18 cellular contexts compared by ENCODE assay signal in the genomic region with DNA sequence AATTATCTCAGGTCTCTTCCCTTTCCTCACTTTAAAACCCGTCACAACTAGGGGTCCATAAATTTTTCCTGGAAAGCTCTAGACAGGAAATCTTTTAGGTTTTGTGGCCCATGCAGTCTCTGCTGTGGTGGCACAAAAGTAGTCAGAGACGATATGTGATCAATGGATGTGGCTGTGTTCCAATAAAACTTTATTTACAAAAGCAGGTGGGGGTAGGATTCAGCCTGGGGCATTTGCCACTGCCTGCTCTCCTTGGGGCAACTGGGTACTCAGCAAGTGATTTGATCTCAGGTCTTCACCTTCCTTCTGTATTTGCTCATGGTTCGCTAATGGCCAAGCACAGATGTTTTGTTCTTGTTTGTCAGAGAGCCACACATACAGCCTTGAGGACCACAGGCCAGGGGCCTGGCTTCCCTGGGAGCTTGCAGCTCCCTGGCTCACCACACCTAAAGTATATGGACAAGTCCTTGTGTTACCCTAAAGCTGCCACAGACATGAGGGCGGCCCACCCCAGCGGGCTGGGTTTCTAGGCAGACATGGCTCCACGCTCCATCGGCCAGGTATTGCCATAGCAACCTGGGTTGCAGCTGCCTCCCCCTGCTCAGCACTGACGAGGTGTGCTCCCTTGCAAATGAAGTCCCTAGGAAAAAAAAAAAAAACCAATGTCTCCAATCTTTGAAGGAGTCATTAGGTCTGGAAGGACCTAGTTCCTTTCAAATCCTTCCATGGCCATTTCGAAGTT.
A peak's percentile ranks its signal among the peaks of the same experiment; 100 is the strongest.
DNase-seq lines count a peak whose midpoint lies in the region; ATAC-seq and TF ChIP-seq lines count a peak whose summit lies in the region.
"Had no signal": no experiment of that assay in that cellular context is flagged by ENCODE, and none has a peak within 500 bp of the region (broad histone marks: within the 10 kb centered on the region; RNA-seq: fewer than 3 reads in every experiment).

No MANE protein-coding gene starts in this region.

- ATAC-seq in HG03108 (IDR thresholded peaks at IDR 0.05; ENCODE audit: unreplicated experiment) (no peak), T-helper 17 cell (no peak)
- ATAC-seq: activated CD4-positive, alpha-beta T cell treated with anti-CD3 and anti-CD28 coated beads for 36 hours; naive thymus-derived CD8-positive, alpha-beta T cell; right cardiac atrium had no signal

- no peaks in the 10 kb centered on the region for H3K36me3 ChIP-seq in WERI-Rb-1
- H3K36me3 ChIP-seq: breast epithelium had no signal

- H3K27me3 ChIP-seq in WERI-Rb-1 (ENCODE audit: insufficient read depth, low read depth, severe bottlenecking), result no peaks in the 10 kb centered on the region
- H3K27me3 ChIP-seq: breast epithelium had no signal

- no peak overlapping the region for H3K4me3 Mint-ChIP-seq in T-helper 17 cell
- H3K4me3 Mint-ChIP-seq: activated CD4-positive, alpha-beta T cell treated with anti-CD3 and anti-CD28 coated beads for 36 hours; CD4-positive, alpha-beta memory T cell; naive thymus-derived CD8-positive, alpha-beta T cell had no signal

- H3K4me3 ChIP-seq in WERI-Rb-1 (ENCODE audit: low read depth, low read length), result 0 out of 2 replicates have a peak overlapping the region, but pooled peaks have one; percentile 2
- H3K4me3 ChIP-seq: breast epithelium had no signal

- no peaks in the 10 kb centered on the region for H3K36me3 Mint-ChIP-seq in T-helper 17 cell (ENCODE audit: low read depth)
- H3K36me3 Mint-ChIP-seq: CD4-positive, alpha-beta memory T cell; naive thymus-derived CD8-positive, alpha-beta T cell had no signal

- no peak for TF ChIP-seq CTCF in WERI-Rb-1 (IDR thresholded peaks at IDR 0.05; ENCODE audit: low read depth, low read length)

- peaks cover 12% of the 10 kb centered on the region for H3K4me1 Mint-ChIP-seq in T-helper 17 cell

- H3K9me3 ChIP-seq in WERI-Rb-1 (ENCODE audit: severe bottlenecking) (peaks cover 6% of the 10 kb centered on the region), T-helper 17 cell (ENCODE audit: control insufficient read depth, low read length, poor library complexity, severe bottlenecking) (no peaks in the 10 kb centered on the region)
- H3K9me3 ChIP-seq: breast epithelium had no signal

- H3K27ac Mint-ChIP-seq in T-helper 17 cell, result no peak overlapping the region
- H3K27ac Mint-ChIP-seq: activated CD4-positive, alpha-beta T cell treated with anti-CD3 and anti-CD28 coated beads for 36 hours; CD4-positive, alpha-beta memory T cell had no signal

- no peaks in the 10 kb centered on the region for H3K27me3 Mint-ChIP-seq in T-helper 17 cell
- H3K27me3 Mint-ChIP-seq: activated CD4-positive, alpha-beta T cell treated with anti-CD3 and anti-CD28 coated beads for 36 hours; CD4-positive, alpha-beta memory T cell; naive thymus-derived CD8-positive, alpha-beta T cell had no signal

- H3K27ac ChIP-seq in WERI-Rb-1, result peak overlapping the region; percentile 39
- H3K27ac ChIP-seq: breast epithelium had no signal

- DNase-seq in NCI-H1417 (lab: John Stamatoyannopoulos, UW) (peak; percentile 72 to 92 (median 86)), NCI-H1417 treated with DMSO at 0.1 percent for 48 hours (lab: John Stamatoyannopoulos, UW) (no peak), NCI-H187 (lab: John Stamatoyannopoulos, UW) (peak; percentile 86 to 88), WERI-Rb-1 (peak; percentile 73), retina (peak; percentile 56), SIG-M5 treated with dmso at 0.1 percent for 504 hours (lab: John Stamatoyannopoulos, UW; ENCODE audit: unreplicated experiment) (no peak), T-helper 17 cell (no peak)
- DNase-seq: activated CD4-positive, alpha-beta T cell treated with anti-CD3 and anti-CD28 coated beads for 36 hours; activated naive CD4-positive, alpha-beta T cell treated with anti-CD3 and anti-CD28 coated beads, Interleukin-2, amount 50 U/mL, for 16 hours; CD4-positive, alpha-beta memory T cell; GF-D8; naive thymus-derived CD8-positive, alpha-beta T cell; NCI-H510A treated with DMSO at 0.1 percent for 48 hours; right cardiac atrium; stimulated activated CD4-positive, alpha-beta T cell treated with anti-CD3 and anti-CD28 coated beads, Interleukin-2, amount 100 ng/mL, for 24 hours; T-helper 2 cell had no signal

Comparison
In these comparisons a context has a peak if more than half of its experiments do, and no peak if none do; other contexts are left out.
1. DNase-seq: peak in NCI-H1417 (3 of 3), NCI-H187 (2 of 2), WERI-Rb-1 (single experiment) and retina (single experiment); none in NCI-H1417 treated with DMSO at 0.1 percent for 48 hours (single experiment), SIG-M5 treated with dmso at 0.1 percent for 504 hours (single experiment) and T-helper 17 cell (0 of 3).